ENCODE assay signal across 17 cellular contexts in the genomic region with DNA sequence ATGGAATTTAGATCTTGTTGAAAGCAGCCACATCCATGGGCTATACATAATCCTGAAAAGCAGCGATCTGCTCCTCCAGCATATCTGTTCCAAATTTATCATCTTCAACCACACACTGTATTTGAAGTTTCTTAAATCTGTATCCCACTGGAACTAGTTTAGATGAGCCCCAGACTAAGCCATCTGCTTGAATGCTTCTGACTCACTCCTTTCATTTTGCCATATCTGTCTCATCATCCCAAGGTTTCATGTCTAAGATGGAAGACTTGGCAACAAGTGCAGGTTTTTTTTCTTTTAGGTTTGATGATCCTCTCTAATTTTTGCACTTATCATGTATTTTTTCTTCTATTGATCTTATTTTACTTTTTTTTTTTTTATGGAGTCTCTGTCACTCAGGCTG. TPM values are rescaled to one million over a fixed set of nuclear protein-coding genes. Genes with fewer than 3 reads are reported as not detected.
A peak's percentile ranks its signal among the peaks of the same experiment; 100 is the strongest.
DNase-seq lines count a peak whose midpoint lies in the region; ATAC-seq, FAIRE-seq and TF ChIP-seq lines count a peak whose summit lies in the region.
"Had no signal": no experiment of that assay in that cellular context is flagged by ENCODE, and none has a peak within 500 bp of the region (broad histone marks: within the 10 kb centered on the region; RNA-seq: fewer than 3 reads in every experiment).

No MANE protein-coding gene starts in this region.

- no peak overlapping the region for H3K27ac ChIP-seq in K562 (ENCODE audit: extremely low read depth, low read depth, low read length)
- H3K27ac ChIP-seq in heart right ventricle: no peak overlapping the region
- H3K27ac ChIP-seq: BLaER1 treated with 17β-estradiol and CSF1 and Interleukin-3, amounts not matched to agents 10 nM and 100 nM; SK-N-MC had no signal

- H4K20me1 ChIP-seq in K562 (replicated peaks; ENCODE audit: control insufficient read depth, insufficient read depth, low read length): no peaks in the 10 kb centered on the region

- ATAC-seq in K562: no peak
- no peak for ATAC-seq in heart right ventricle
- ATAC-seq: Right ventricle myocardium inferior had no signal

- in situ Hi-C loops in K562 (cut with MboI): no loop called here

- H3K4me2 ChIP-seq in K562 (ENCODE audit: insufficient read depth, low read length): no peak overlapping the region
- H3K4me2 ChIP-seq: BLaER1 treated with 17β-estradiol and CSF1 and Interleukin-3, amounts not matched to agents 10 nM and 100 nM had no signal

- no peaks in the 10 kb centered on the region for H3K9me3 ChIP-seq in K562 (replicated peaks; ENCODE audit: control insufficient read depth, insufficient read depth, low read depth, low read length)
- no peaks in the 10 kb centered on the region for H3K9me3 ChIP-seq in heart right ventricle
- H3K9me3 ChIP-seq: BLaER1 treated with 17β-estradiol and CSF1 and Interleukin-3, amounts not matched to agents 10 nM and 100 nM had no signal

- H2AFZ ChIP-seq in K562 (ENCODE audit: low read depth, low read length): no peak overlapping the region

- no peak for TF ChIP-seq EP300 in Ishikawa (IDR thresholded peaks at IDR 0.05; ENCODE audit: borderline replicate concordance)
- TF ChIP-seq EP300 in K562 (IDR thresholded peaks at IDR 0.05; ENCODE audit: low read length): no peak

- H3K4me1 ChIP-seq in K562 (replicated peaks in 1 of 2; ENCODE audit: control insufficient read depth in 2 of 2, insufficient read depth in 2 of 2, low read length in 2 of 2) (peaks cover 0 to 7% of the 10 kb centered on the region in 2 experiments; a peak in 3 of 5 replicates), heart right ventricle (peaks cover 0 to 13% (median 9%) of the 10 kb centered on the region in 9 donors)

- H3K9me1 ChIP-seq in K562 (ENCODE audit: control insufficient read depth, insufficient read depth, low read length): no peaks in the 10 kb centered on the region

- 0% methylated on average over 1 of the region's 1 CpG for WGBS in K562 (ENCODE audit: insufficient coverage, low coverage, missing lambda C conversion rate)
- WGBS in heart right ventricle, 2 donors: 88 to 91% methylated on average over 1 of the region's 1 CpG

- POLR2A ChIA-PET in K562 (lab: Yijun Ruan, JAX): interaction anchor here (0.8 kb wide), 2 partner anchors 10 to 54 kb away, joined by 3 read pairs; a partner anchor contains a TSS

- no TSS peak for BruUV-seq in K562 (replicated peaks; lab: Mats Ljungman, UMichigan)

- no peak overlapping the region for H3K4me3 ChIP-seq in K562
- no peak overlapping the region for H3K4me3 ChIP-seq in heart right ventricle
- H3K4me3 ChIP-seq: BLaER1 treated with 17β-estradiol and CSF1 and Interleukin-3, amounts not matched to agents 10 nM and 100 nM; SK-N-MC had no signal

- no peak for TF ChIP-seq POLR2A in K562 (conservative IDR thresholded peaks at IDR 0.05)

- peak; percentile 21 for DNase-seq in ELR (ENCODE audit: low read depth)
- no peak for DNase-seq in K562 (ENCODE audit: extremely low read depth in 1 of 4, low spot score in 3 of 4)
- peak; percentile 47 for DNase-seq in kidney glomerular epithelial cell (lab: John Stamatoyannopoulos, UW)
- DNase-seq in hepatic stellate cell (ENCODE audit: low spot score): no peak
- DNase-seq in Kasumi-1 (lab: John Stamatoyannopoulos, UW): no peak
- DNase-seq in heart right ventricle: no peak
- no peak for DNase-seq in NCI-H1105 (lab: John Stamatoyannopoulos, UW)
- DNase-seq: DMS53, NCI-H1436 treated with DMSO at 0.1 percent for 48 hours, NCI-H2081 treated with DMSO at 0.1 percent for 48 hours, NCI-H748 treated with DMSO at 0.1 percent for 48 hours had no signal

- TF ChIP-seq RAD21 in Ishikawa (IDR thresholded peaks at IDR 0.05; ENCODE audit: low read depth) (no peak), K562 (CRISPR knock-in tag; conservative IDR thresholded peaks at IDR 0.05 in 1 of 2, IDR thresholded peaks at IDR 0.05 in 1 of 2) (no peak)

- no peak overlapping the region for H3K9ac ChIP-seq in K562 (ENCODE audit: insufficient read depth in 1 of 2, low read depth in 2 of 2, low read length in 2 of 2)
- H3K9ac ChIP-seq: BLaER1 treated with 17β-estradiol and CSF1 and Interleukin-3, amounts not matched to agents 10 nM and 100 nM had no signal

- intact Hi-C loops in K562 (cut with micrococcal nuclease): loop anchor here (10.0 kb wide), 1 partner anchor 546 kb away; a partner anchor contains a TSS
- intact Hi-C loops in heart right ventricle (cut with DNase I): no loop called here

- CTCF ChIA-PET in K562 (lab: Yijun Ruan, JAX; ENCODE audit: low intra/inter-chr PET ratio): no interaction called here

- H3K36me3 ChIP-seq in K562 (ENCODE audit: control insufficient read depth, insufficient read depth, low read length): no peaks in the 10 kb centered on the region
- no peaks in the 10 kb centered on the region for H3K36me3 ChIP-seq in heart right ventricle
- H3K36me3 ChIP-seq: BLaER1 treated with 17β-estradiol and CSF1 and Interleukin-3, amounts not matched to agents 10 nM and 100 nM had no signal

- TF ChIP-seq CTCF in K562 (IDR thresholded peaks at IDR 0.05 in 2 of 3, conservative IDR thresholded peaks at IDR 0.05 in 1 of 3; ENCODE audit: insufficient read depth in 2 of 3, low read depth in 1 of 3, low read length in 3 of 3): no peak
- TF ChIP-seq CTCF in heart right ventricle (IDR thresholded peaks at IDR 0.05): no peak

- peaks cover 32 to 40% of the 10 kb centered on the region in 2 experiments for H3K27me3 ChIP-seq in K562 (ENCODE audit: control insufficient read depth in 2 of 2, insufficient read depth in 2 of 2, low read length in 2 of 2)
- peaks cover 0 to 96% (median 3%) of the 10 kb centered on the region in 7 donors for H3K27me3 ChIP-seq in heart right ventricle

- no peak for FAIRE-seq in K562 (lab: Jason Lieb, UNC)
- FAIRE-seq: G401.6, GM12891 had no signal

- no peaks in the 10 kb centered on the region for H3K79me2 ChIP-seq in K562 (ENCODE audit: control insufficient read depth, insufficient read depth, low read length)

TF ChIP-seq in Ishikawa, 13 proteins besides CTCF, POLR2A, EP300 and RAD21:
- TF ChIP-seq EGR1 (IDR thresholded peaks at IDR 0.05) (no peak), TAF1 (IDR thresholded peaks at IDR 0.05; ENCODE audit: low read depth) (no peak), TEAD4 (IDR thresholded peaks at IDR 0.05) (peak; percentile 36; the same call in 1 of the 2 replicates)
- TF ChIP-seq, protein P1, sequence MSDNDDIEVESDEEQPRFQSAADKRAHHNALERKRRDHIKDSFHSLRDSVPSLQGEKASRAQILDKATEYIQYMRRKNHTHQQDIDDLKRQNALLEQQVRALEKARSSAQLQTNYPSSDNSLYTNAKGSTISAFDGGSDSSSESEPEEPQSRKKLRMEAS (IDR thresholded peaks at IDR 0.05): no peak

TF ChIP-seq in K562, 482 proteins besides CTCF, POLR2A, EP300 and RAD21:
- TF ChIP-seq FOSL1 (tag; conservative IDR thresholded peaks at IDR 0.05) (0 out of 2 replicates have a peak, but pooled peaks have one; percentile 15), ZC3H4 (CRISPR knock-in tag; IDR thresholded peaks at IDR 0.05; ENCODE audit: borderline replicate concordance) (no peak), CBFA2T3 (IDR thresholded peaks at IDR 0.05) (0 out of 2 replicates have a peak, but pooled peaks have one; percentile 11)
- TF ChIP-seq, protein P2, sequence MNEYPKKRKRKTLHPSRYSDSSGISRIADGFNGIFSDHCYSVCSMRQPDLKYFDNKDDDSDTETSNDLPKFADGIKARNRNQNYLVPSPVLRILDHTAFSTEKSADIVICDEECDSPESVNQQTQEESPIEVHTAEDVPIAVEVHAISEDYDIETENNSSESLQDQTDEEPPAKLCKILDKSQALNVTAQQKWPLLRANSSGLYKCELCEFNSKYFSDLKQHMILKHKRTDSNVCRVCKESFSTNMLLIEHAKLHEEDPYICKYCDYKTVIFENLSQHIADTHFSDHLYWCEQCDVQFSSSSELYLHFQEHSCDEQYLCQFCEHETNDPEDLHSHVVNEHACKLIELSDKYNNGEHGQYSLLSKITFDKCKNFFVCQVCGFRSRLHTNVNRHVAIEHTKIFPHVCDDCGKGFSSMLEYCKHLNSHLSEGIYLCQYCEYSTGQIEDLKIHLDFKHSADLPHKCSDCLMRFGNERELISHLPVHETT (CRISPR knock-in tag; conservative IDR thresholded peaks at IDR 0.05 in 1 of 2, IDR thresholded peaks at IDR 0.05 in 1 of 2): no peak

RNA-seq across cellular contexts. Expression of a gene that starts 54.4 kb away (rescaled TPM):
- total RNA-seq in K562 (2011; cell fraction: chromatin; rRNA removed; ENCODE audit: low replicate concordance): 16.9 and 65.5 TPM in 2 replicates
- total RNA-seq in K562 (2011; cell fraction: nucleolus; rRNA removed): 8.3 and 13.7 TPM in 2 replicates
- total RNA-seq in K562 (2011; cell fraction: nucleoplasm; rRNA removed): 27.2 and 42.5 TPM in 2 replicates
- total RNA-seq in K562 (2014; rRNA removed): 14.8 and 18.7 TPM in 2 replicates
- total RNA-seq in K562 (2014; rRNA removed; fragmentation: Illumina TruSeq; extraction: Trizol): 31.6 and 35.0 TPM in 2 replicates
- 24.1 and 26.4 TPM in 2 replicates for total RNA-seq in K562 (2015; rRNA removed; fragmentation: Illumina TruSeq; extraction: Trizol)
- 26.7 and 27.4 TPM in 2 replicates for total RNA-seq in K562 (2021)
- 36.7 and 37.8 TPM in 2 replicates for polyA plus RNA-seq in K562 (2011; rRNA removed)
- polyA plus RNA-seq in K562 (2011; cell fraction: cytosol; rRNA removed): 11.5 and 19.9 TPM in 2 replicates
- 12.5 and 19.9 TPM in 2 replicates for polyA plus RNA-seq in K562 (2011; cell fraction: nucleus; rRNA removed)
- 21.6 and 24.9 TPM in 2 replicates for polyA plus RNA-seq in K562 (2012)
- 22.3 and 24.4 TPM in 2 replicates for polyA plus RNA-seq in K562 (2014; fragmentation: Illumina TruSeq; extraction: Trizol)
- 10 to 100 TPM; 14.8 to 17.8 TPM for polyA plus RNA-seq in K562 (2014; fragmentation: Nextera tagmentation; extraction: Ambion mirVana)
- polyA plus RNA-seq in K562 (2014; rRNA removed): 12.6 and 13.7 TPM in 2 replicates
- 67.2 and 88.0 TPM in 2 replicates for polyA minus RNA-seq in K562 (2011; rRNA and poly(A)+ RNA removed)
- 27.7 and 36.7 TPM in 2 replicates for polyA minus RNA-seq in K562 (2011; cell fraction: cytosol; rRNA and poly(A)+ RNA removed)
- 11.0 and 29.5 TPM in 2 replicates for polyA minus RNA-seq in K562 (2011; cell fraction: nucleus; rRNA and poly(A)+ RNA removed)
- 10 to 100 TPM; 31.1 to 47.5 (median 37.0) TPM for total RNA-seq in heart right ventricle
- polyA plus RNA-seq in heart right ventricle: 10 to 100 TPM; 15.1 to 22.7 TPM

Comparison
In these comparisons a context has a peak if more than half of its experiments do, and no peak if none do; other contexts are left out.
1. DNase-seq: peak in ELR (single experiment) and kidney glomerular epithelial cell (single experiment); none in K562 (0 of 4), hepatic stellate cell (single experiment), Kasumi-1 (0 of 2), heart right ventricle (0 of 2) and NCI-H1105 (single experiment).